25 cellular contexts compared by ENCODE assay signal in genomic region chr2:177476897-177477296, GRCh38.
"Had no signal": no experiment of that assay in that cellular context is flagged by ENCODE, and none has a peak within 500 bp of the region (broad histone marks: within the 10 kb centered on the region; RNA-seq: fewer than 3 reads in every experiment).

No MANE protein-coding gene starts in this region.

- FAIRE-seq: endometrium, keratinocyte had no signal

- H3K4me3 Mint-ChIP-seq: dendritic cell treated with granulocyte-macrophage colony-stimulating factor and Interleukin-4, amounts not matched to agents 40 ng/mL and 50 ng/mL, for 4 days; effector memory CD8-positive, alpha-beta T cell; endodermal cell had no signal

- H3K36me3 ChIP-seq: colonic mucosa, lower lobe of right lung had no signal

- H3K9me3 ChIP-seq: colonic mucosa had no signal

- H3K27ac ChIP-seq: colonic mucosa, epithelial cell of prostate, esophagus squamous epithelium, gastrocnemius medialis, heart right ventricle, left lung, lower lobe of right lung had no signal

- H3K4me1 ChIP-seq: colonic mucosa, gastrocnemius medialis, left lung, lower lobe of right lung had no signal

- H3K27me3 ChIP-seq: colonic mucosa, esophagus squamous epithelium, gastrocnemius medialis, heart right ventricle, left lung had no signal

- H3K27me3 Mint-ChIP-seq: dendritic cell treated with granulocyte-macrophage colony-stimulating factor and Interleukin-4, amounts not matched to agents 40 ng/mL and 50 ng/mL, for 4 days; effector memory CD8-positive, alpha-beta T cell had no signal

- DNase-seq: colonic mucosa; cortex of kidney; effector CD8-positive, alpha-beta T cell; effector memory CD8-positive, alpha-beta T cell; endodermal cell; erythroblast; esophagus squamous epithelium; foreskin fibroblast; foreskin melanocyte; gastrocnemius medialis; glutamatergic neuron; head of caudate nucleus; heart right ventricle; hippocampal formation; left cardiac atrium; left lung; left ventricle myocardium superior; lower lobe of right lung; mesenchymal stem cell; midbrain had no signal

- ATAC-seq: effector memory CD8-positive, alpha-beta T cell; esophagus mucosa; gastrocnemius medialis; heart right ventricle; left cardiac atrium; left lung; left ventricle myocardium superior; lower lobe of right lung had no signal

- H3K27ac Mint-ChIP-seq: dendritic cell treated with granulocyte-macrophage colony-stimulating factor and Interleukin-4, amounts not matched to agents 40 ng/mL and 50 ng/mL, for 4 days; effector memory CD8-positive, alpha-beta T cell; endodermal cell had no signal

- H3K4me3 ChIP-seq: colonic mucosa, esophagus squamous epithelium, gastrocnemius medialis, heart right ventricle, left lung, lower lobe of right lung had no signal
